ENCODE assay signal across 30 cellular contexts in genomic region chr10:68869623-68870022, GRCh38. TPM values are rescaled to one million over a fixed set of nuclear protein-coding genes. Genes with fewer than 3 reads are reported as not detected.
DNase-seq lines count a peak whose midpoint lies in the region; ATAC-seq and TF ChIP-seq lines count a peak whose summit lies in the region.
"Had no signal": no experiment of that assay in that cellular context is flagged by ENCODE, and none has a peak within 500 bp of the region (broad histone marks: within the 10 kb centered on the region; RNA-seq: fewer than 3 reads in every experiment).

No MANE protein-coding gene starts in this region.

- peaks cover 0 to 5% (median 0%) of the 10 kb centered on the region in 8 donors for H3K9me3 Mint-ChIP-seq in CD4-positive, alpha-beta memory T cell
- H3K9me3 Mint-ChIP-seq: activated CD4-positive, alpha-beta memory T cell treated with anti-CD3 and anti-CD28 coated beads, Interleukin-2, amount 10 ng/mL, durations not matched to agents 7 days and 5 days; activated T-helper 17 cell treated with anti-CD3 and anti-CD28 coated beads, Interleukin-2, amount 50 U/mL, for 72 hours; CD8-positive, alpha-beta memory T cell had no signal

- no peaks in the 10 kb centered on the region for H3K36me3 Mint-ChIP-seq in CD4-positive, alpha-beta memory T cell
- H3K36me3 Mint-ChIP-seq: activated naive CD4-positive, alpha-beta T cell treated with anti-CD3 and anti-CD28 coated beads, Interleukin-2, amount 10 ng/mL, durations not matched to agents 7 days and 5 days; CD8-positive, alpha-beta memory T cell had no signal

- H3K9me3 ChIP-seq in adipocyte (ENCODE audit: control insufficient read depth, low read length): peaks cover 8% of the 10 kb centered on the region
- no peaks in the 10 kb centered on the region for H3K9me3 ChIP-seq in esophagus squamous epithelium
- no peaks in the 10 kb centered on the region for H3K9me3 ChIP-seq in CD4-positive, alpha-beta memory T cell (ENCODE audit: control insufficient read depth in 1 of 2, low read length in 2 of 2)
- H3K9me3 ChIP-seq: BE2C, gastrocnemius medialis, pancreas, thoracic aorta, vagina had no signal

- no peak for TF ChIP-seq CTCF in esophagus squamous epithelium (IDR thresholded peaks at IDR 0.05)

- no peaks in the 10 kb centered on the region for H3K36me3 ChIP-seq in adipocyte (ENCODE audit: control insufficient read depth, insufficient read depth, low read length, severe bottlenecking)
- no peaks in the 10 kb centered on the region for H3K36me3 ChIP-seq in esophagus squamous epithelium
- H3K36me3 ChIP-seq in CD4-positive, alpha-beta memory T cell (ENCODE audit: insufficient read depth, low read length): no peaks in the 10 kb centered on the region
- H3K36me3 ChIP-seq: BE2C, gastrocnemius medialis, pancreas, spleen, thoracic aorta, vagina had no signal

- no peak overlapping the region for H3K4me3 Mint-ChIP-seq in CD4-positive, alpha-beta memory T cell
- H3K4me3 Mint-ChIP-seq: activated CD4-positive, alpha-beta memory T cell treated with anti-CD3 and anti-CD28 coated beads, Interleukin-2, amount 10 ng/mL, durations not matched to agents 7 days and 5 days; activated naive CD4-positive, alpha-beta T cell treated with anti-CD3 and anti-CD28 coated beads, Interleukin-2, amount 10 ng/mL, durations not matched to agents 7 days and 5 days; activated T-helper 17 cell treated with anti-CD3 and anti-CD28 coated beads, Interleukin-2, amount 50 U/mL, for 72 hours; CD8-positive, alpha-beta memory T cell had no signal

- intact Hi-C loops in esophagus squamous epithelium (cut with DNase I): no loop called here
- intact Hi-C loops in CD4-positive, alpha-beta memory T cell (cut with micrococcal nuclease): no loop called here

- H3K27me3 ChIP-seq in adipocyte (replicated peaks; ENCODE audit: control insufficient read depth, insufficient read depth, low read length) (no peaks in the 10 kb centered on the region), esophagus squamous epithelium (no peaks in the 10 kb centered on the region)
- H3K27me3 ChIP-seq in CD4-positive, alpha-beta memory T cell (ENCODE audit: insufficient read depth, low read length): no peaks in the 10 kb centered on the region
- H3K27me3 ChIP-seq: BE2C, gastrocnemius medialis, hepatocyte, pancreas, spleen, vagina had no signal

- H3K27ac ChIP-seq in esophagus squamous epithelium: peak overlapping the region in 3 of 4 donors; percentile 12 to 77 (median 65)
- no peak overlapping the region for H3K27ac ChIP-seq in CD4-positive, alpha-beta memory T cell (ENCODE audit: low read depth, low read length)
- H3K27ac ChIP-seq: coronary artery, pancreas, spleen, thoracic aorta, vagina had no signal

- POLR2A ChIA-PET in CD4-positive, alpha-beta memory T cell (lab: Charles Lee; ENCODE audit: partially characterized antibody): no interaction called here

- no peak for TF ChIP-seq POLR2A in esophagus squamous epithelium (IDR thresholded peaks at IDR 0.05)

- DNase-seq in adipocyte (ENCODE audit: low read depth): peak; percentile 83
- DNase-seq in esophagus squamous epithelium (lab: John Stamatoyannopoulos, UW): no peak
- no peak for DNase-seq in left lobe of liver (ENCODE audit: low spot score)
- peak; percentile 31 for DNase-seq in skeletal muscle cell (ENCODE audit: low read depth)
- no peak for DNase-seq in NCI-H1105 (lab: John Stamatoyannopoulos, UW)
- no peak for DNase-seq in CD4-positive, alpha-beta memory T cell
- no peak for DNase-seq in DMS 273 (lab: John Stamatoyannopoulos, UW; ENCODE audit: unreplicated experiment)
- no peak for DNase-seq in NCI-H226
- DNase-seq: activated CD4-positive, alpha-beta memory T cell treated with anti-CD3 and anti-CD28 coated beads, Interleukin-2, amount 10 ng/mL, durations not matched to agents 7 days and 5 days; activated CD8-positive, alpha-beta memory T cell treated with anti-CD3 and anti-CD28 coated beads, Interleukin-2, amount 50 U/mL, for 48 hours; activated naive CD4-positive, alpha-beta T cell treated with anti-CD3 and anti-CD28 coated beads, Interleukin-2, amount 10 ng/mL, durations not matched to agents 7 days and 5 days; amygdala; BE2C; CD8-positive, alpha-beta memory T cell; effector memory CD4-positive, alpha-beta T cell; EL; gastrocnemius medialis; HCEC 1CT; left cardiac atrium; NCI-H446; NCI-H774; pancreas; spleen; stimulated activated CD4-positive, alpha-beta T cell treated with anti-CD3 and anti-CD28 coated beads, Interleukin-2, amount 100 ng/mL, for 24 hours; stimulated activated naive CD8-positive, alpha-beta T cell treated with anti-CD3 and anti-CD28 coated beads, Interleukin-15, Interleukin-2, amounts not matched to agents 100 U/mL and 50 U/mL, for 24 hours had no signal

- H3K4me3 ChIP-seq in adipocyte (ENCODE audit: low read length) (peak overlapping the region; percentile 0), esophagus squamous epithelium (no peak overlapping the region), skeletal muscle cell (ENCODE audit: low read depth, low read length) (no peak overlapping the region)
- no peak overlapping the region for H3K4me3 ChIP-seq in CD4-positive, alpha-beta memory T cell (ENCODE audit: low read length in 2 of 2)
- H3K4me3 ChIP-seq: coronary artery, gastrocnemius medialis, hepatocyte, pancreas, spleen, thoracic aorta, vagina had no signal

- CTCF ChIA-PET in CD4-positive, alpha-beta memory T cell (lab: Charles Lee; ENCODE audit: partially characterized antibody): no interaction called here

- H3K9ac ChIP-seq in adipocyte (ENCODE audit: low read length): peak overlapping the region; percentile 24

- peaks cover 41% of the 10 kb centered on the region for H3K4me1 ChIP-seq in adipocyte (ENCODE audit: control insufficient read depth, insufficient read depth, low read length)
- H3K4me1 ChIP-seq in esophagus squamous epithelium: peaks cover 0 to 33% (median 13%) of the 10 kb centered on the region in 3 donors
- no peaks in the 10 kb centered on the region for H3K4me1 ChIP-seq in CD4-positive, alpha-beta memory T cell (ENCODE audit: insufficient read depth, low read length)
- H3K4me1 ChIP-seq: spleen, vagina had no signal

- 65 to 75% methylated on average over 2 of the region's 2 CpGs for WGBS in esophagus squamous epithelium, 2 donors

- no peaks in the 10 kb centered on the region for H3K27me3 Mint-ChIP-seq in CD4-positive, alpha-beta memory T cell
- H3K27me3 Mint-ChIP-seq: activated CD4-positive, alpha-beta memory T cell treated with anti-CD3 and anti-CD28 coated beads, Interleukin-2, amount 10 ng/mL, durations not matched to agents 7 days and 5 days; activated naive CD4-positive, alpha-beta T cell treated with anti-CD3 and anti-CD28 coated beads, Interleukin-2, amount 10 ng/mL, durations not matched to agents 7 days and 5 days; activated T-helper 17 cell treated with anti-CD3 and anti-CD28 coated beads, Interleukin-2, amount 50 U/mL, for 72 hours had no signal

- peak; percentile 85 for ATAC-seq in left lobe of liver
- ATAC-seq: activated T-helper 17 cell treated with anti-CD3 and anti-CD28 coated beads, Interleukin-2, amount 50 U/mL, for 72 hours; gastrocnemius medialis; pancreas; stimulated activated naive CD8-positive, alpha-beta T cell treated with anti-CD3 and anti-CD28 coated beads, Interleukin-15, Interleukin-2, amounts not matched to agents 100 U/mL and 50 U/mL, for 24 hours had no signal

- no peak overlapping the region for H3K27ac Mint-ChIP-seq in CD4-positive, alpha-beta memory T cell
- H3K27ac Mint-ChIP-seq: activated CD4-positive, alpha-beta memory T cell treated with anti-CD3 and anti-CD28 coated beads, Interleukin-2, amount 10 ng/mL, durations not matched to agents 7 days and 5 days; activated naive CD4-positive, alpha-beta T cell treated with anti-CD3 and anti-CD28 coated beads, Interleukin-2, amount 10 ng/mL, durations not matched to agents 7 days and 5 days; CD8-positive, alpha-beta memory T cell had no signal

- peaks cover 0 to 6% (median 4%) of the 10 kb centered on the region in 4 donors for H3K4me1 Mint-ChIP-seq in CD4-positive, alpha-beta memory T cell

RNA-seq across cellular contexts. Expression of gene DDX50, which starts 31.5 kb away (rescaled TPM):
- 10 to 100 TPM in 3 of 4 donors, 1 to 10 TPM in 1; 6.5 to 40.6 (median 24.6) TPM for total RNA-seq in esophagus squamous epithelium
- 6.4 TPM for total RNA-seq in left lobe of liver
- total RNA-seq in CD4-positive, alpha-beta memory T cell: 10 to 100 TPM; 41.1 to 41.9 TPM
- 10 to 100 TPM; 39.5 to 45.2 TPM for polyA plus RNA-seq in CD4-positive, alpha-beta memory T cell

RNA-seq across cellular contexts. Expression of gene STOX1, which starts 42.3 kb away (rescaled TPM):
- 1 to 10 TPM in 3 of 4 donors, under 1 TPM in 1; 0.19 to 2.1 (median 1.5) TPM for total RNA-seq in esophagus squamous epithelium
- 0.60 TPM for total RNA-seq in left lobe of liver
- total RNA-seq in CD4-positive, alpha-beta memory T cell: under 1 TPM; 0.33 to 0.35 TPM
- under 1 TPM; 0.17 to 0.21 TPM for polyA plus RNA-seq in CD4-positive, alpha-beta memory T cell
- polyA plus RNA-seq: CD8-positive, alpha-beta memory T cell had no signal

Comparison
In these comparisons a context has a peak if more than half of its experiments do, and no peak if none do; other contexts are left out.
1. DNase-seq: peak in adipocyte (single experiment) and skeletal muscle cell (single experiment); none in esophagus squamous epithelium (single experiment), left lobe of liver (single experiment), NCI-H1105 (single experiment), CD4-positive, alpha-beta memory T cell (0 of 5), DMS 273 (single experiment) and NCI-H226 (single experiment).